In the genomic region with DNA sequence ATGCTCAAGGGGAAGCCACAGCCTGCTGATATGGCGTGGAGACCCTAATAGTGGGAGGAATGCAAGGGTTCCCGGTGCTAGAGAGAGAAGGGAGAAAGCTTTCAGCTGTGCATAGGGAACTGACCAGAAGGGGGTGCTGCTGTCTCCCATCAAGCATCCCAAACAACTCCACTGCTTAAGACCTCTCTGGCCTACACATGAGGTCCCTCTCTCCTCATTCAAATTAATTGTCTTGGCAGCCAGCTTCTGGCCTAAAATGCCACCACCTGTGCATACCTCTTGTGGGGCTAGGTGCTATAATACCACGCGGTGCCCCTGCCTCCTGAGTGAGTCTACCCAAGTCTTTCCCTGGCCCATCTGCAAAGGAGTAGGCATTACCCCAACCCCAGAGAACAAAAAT, we compare ENCODE assay signal across 8 cellular contexts. TPM values are rescaled to one million over a fixed set of nuclear protein-coding genes. Genes with fewer than 3 reads are reported as not detected.
DNase-seq lines count a peak whose midpoint lies in the region; ATAC-seq and TF ChIP-seq lines count a peak whose summit lies in the region.

No MANE protein-coding gene starts in this region.

- H3K27ac Mint-ChIP-seq in activated CD8-positive, alpha-beta memory T cell treated with anti-CD3 and anti-CD28 coated beads, Interleukin-2, amount 10 ng/mL, durations not matched to agents 7 days and 5 days, result no peak overlapping the region
- H3K27ac Mint-ChIP-seq in naive thymus-derived CD8-positive, alpha-beta T cell, result peak overlapping the region in 1 of 10 donors; percentile 46

- WGBS in thyroid gland, 2 donors, result 38 to 50% methylated on average over 4 of the region's 4 CpGs

- TF ChIP-seq POLR2A in erythroblast (IDR thresholded peaks at IDR 0.05; ENCODE audit: low read length), result no peak
- TF ChIP-seq POLR2A in thyroid gland (IDR thresholded peaks at IDR 0.05), result no peak

- peak overlapping the region; percentile 62 to 90 (median 79); a peak in 21 of 22 replicates for H3K4me2 ChIP-seq in BLaER1 treated with 17β-estradiol and CSF1 and Interleukin-3, amounts not matched to agents 10 nM and 100 nM

- H3K27me3 Mint-ChIP-seq in activated CD8-positive, alpha-beta memory T cell treated with anti-CD3 and anti-CD28 coated beads, Interleukin-2, amount 10 ng/mL, durations not matched to agents 7 days and 5 days, result peaks cover 4% of the 10 kb centered on the region
- H3K27me3 Mint-ChIP-seq in naive thymus-derived CD8-positive, alpha-beta T cell, result no peaks in the 10 kb centered on the region

- peak overlapping the region in 2 of 10 experiments; percentile 43 to 54; a peak in 1 of 20 replicates for H3K4me3 ChIP-seq in BLaER1 treated with 17β-estradiol and CSF1 and Interleukin-3, amounts not matched to agents 10 nM and 100 nM
- no peak overlapping the region for H3K4me3 ChIP-seq in thyroid gland (replicated peaks in 1 of 3)

- DNase-seq in NCI-H69 (lab: John Stamatoyannopoulos, UW) (peak; percentile 74), erythroblast (lab: John Stamatoyannopoulos, UW) (peak; percentile 82 to 88), thyroid gland (peak; percentile 57 to 59)
- DNase-seq in activated CD8-positive, alpha-beta memory T cell treated with anti-CD3 and anti-CD28 coated beads, Interleukin-2, amount 10 ng/mL, durations not matched to agents 7 days and 5 days, result peak; percentile 75
- peak; percentile 31 to 77 (median 56) for DNase-seq in naive thymus-derived CD8-positive, alpha-beta T cell

- POLR2A ChIA-PET in naive thymus-derived CD8-positive, alpha-beta T cell (lab: Charles Lee), result interaction anchor here (0.6 to 2.8 kb wide), 2 partner anchors 10 to 15 kb away, joined by 3 to 12 read pairs; a partner anchor contains a TSS

- peaks cover 1% of the 10 kb centered on the region for H3K36me3 Mint-ChIP-seq in activated CD8-positive, alpha-beta memory T cell treated with anti-CD3 and anti-CD28 coated beads, Interleukin-2, amount 10 ng/mL, durations not matched to agents 7 days and 5 days
- peaks cover 0 to 12% (median 0%) of the 10 kb centered on the region in 3 donors for H3K36me3 Mint-ChIP-seq in naive thymus-derived CD8-positive, alpha-beta T cell

- peak overlapping the region in 6 of 11 experiments; percentile 8 to 54 (median 17); a peak in 5 of 22 replicates for H3K9ac ChIP-seq in BLaER1 treated with 17β-estradiol and CSF1 and Interleukin-3, amounts not matched to agents 10 nM and 100 nM

- H3K9me3 ChIP-seq in BLaER1 treated with 17β-estradiol and CSF1 and Interleukin-3, amounts not matched to agents 10 nM and 100 nM (replicated peaks in 1 of 11), result no peaks in the 10 kb centered on the region
- no peaks in the 10 kb centered on the region for H3K9me3 ChIP-seq in thyroid gland

- no peaks in the 10 kb centered on the region for H3K27me3 ChIP-seq in BLaER1 treated with 17β-estradiol and CSF1 and Interleukin-3, amounts not matched to agents 10 nM and 100 nM
- H3K27me3 ChIP-seq in thyroid gland, result no peaks in the 10 kb centered on the region

- ATAC-seq in GM21619 (IDR thresholded peaks at IDR 0.05; ENCODE audit: unreplicated experiment), result peak; percentile 55
- peak; percentile 72 for ATAC-seq in activated CD8-positive, alpha-beta memory T cell treated with anti-CD3 and anti-CD28 coated beads, Interleukin-2, amount 10 ng/mL, durations not matched to agents 7 days and 5 days
- ATAC-seq in naive thymus-derived CD8-positive, alpha-beta T cell, result peak; percentile 67 to 75
- ATAC-seq in HG03045 (IDR thresholded peaks at IDR 0.05; ENCODE audit: unreplicated experiment), result no peak

- CTCF ChIA-PET in activated CD8-positive, alpha-beta memory T cell treated with anti-CD3 and anti-CD28 coated beads, Interleukin-2, amount 10 ng/mL, durations not matched to agents 7 days and 5 days (lab: Charles Lee), result interaction anchor here (0.8 to 9.0 kb wide), 22 partner anchors 8 to 329 kb away, joined by 3 to 80 read pairs (median 4); a partner anchor contains a TSS

- H3K9me3 Mint-ChIP-seq in activated CD8-positive, alpha-beta memory T cell treated with anti-CD3 and anti-CD28 coated beads, Interleukin-2, amount 10 ng/mL, durations not matched to agents 7 days and 5 days (ENCODE audit: low read depth), result no peaks in the 10 kb centered on the region
- H3K9me3 Mint-ChIP-seq in naive thymus-derived CD8-positive, alpha-beta T cell, result no peaks in the 10 kb centered on the region

- H3K4me1 Mint-ChIP-seq in activated CD8-positive, alpha-beta memory T cell treated with anti-CD3 and anti-CD28 coated beads, Interleukin-2, amount 10 ng/mL, durations not matched to agents 7 days and 5 days, result peaks cover 7% of the 10 kb centered on the region
- H3K4me1 Mint-ChIP-seq in naive thymus-derived CD8-positive, alpha-beta T cell, result peaks cover 7 to 15% (median 14%) of the 10 kb centered on the region in 4 donors

- peaks cover 0 to 94% (median 71%) of the 10 kb centered on the region in 11 experiments; a peak in 19 of 22 replicates for H4K20me1 ChIP-seq in BLaER1 treated with 17β-estradiol and CSF1 and Interleukin-3, amounts not matched to agents 10 nM and 100 nM

- peaks cover 56 to 78% (median 63%) of the 10 kb centered on the region in 11 experiments for H3K36me3 ChIP-seq in BLaER1 treated with 17β-estradiol and CSF1 and Interleukin-3, amounts not matched to agents 10 nM and 100 nM
- no peaks in the 10 kb centered on the region for H3K36me3 ChIP-seq in thyroid gland

- H3K4me3 Mint-ChIP-seq in activated CD8-positive, alpha-beta memory T cell treated with anti-CD3 and anti-CD28 coated beads, Interleukin-2, amount 10 ng/mL, durations not matched to agents 7 days and 5 days, result no peak overlapping the region
- peak overlapping the region in 5 of 10 donors; percentile 10 to 81 (median 46) for H3K4me3 Mint-ChIP-seq in naive thymus-derived CD8-positive, alpha-beta T cell

- peak in 4 of 6 experiments; percentile 40 to 69 (median 52) for TF ChIP-seq CTCF in thyroid gland (IDR thresholded peaks at IDR 0.05)

- peaks cover 21 to 56% (median 38%) of the 10 kb centered on the region in 10 experiments for H3K4me1 ChIP-seq in BLaER1 treated with 17β-estradiol and CSF1 and Interleukin-3, amounts not matched to agents 10 nM and 100 nM
- H3K4me1 ChIP-seq in thyroid gland, result peaks cover 6 to 21% of the 10 kb centered on the region in 2 donors

- intact Hi-C loops in thyroid gland (cut with DNase I), result no loop called here

- peak overlapping the region in 1 of 11 experiments; percentile 29; a peak in 2 of 22 replicates for H3K27ac ChIP-seq in BLaER1 treated with 17β-estradiol and CSF1 and Interleukin-3, amounts not matched to agents 10 nM and 100 nM
- no peak overlapping the region for H3K27ac ChIP-seq in thyroid gland

RNA-seq across cellular contexts. Expression of a gene that starts 14.5 kb away (rescaled TPM):
- total RNA-seq in activated CD8-positive, alpha-beta memory T cell treated with anti-CD3 and anti-CD28 coated beads, Interleukin-2, amount 10 ng/mL, durations not matched to agents 7 days and 5 days, result 10 to 100 TPM; 32.5 to 37.0 TPM
- 10 to 100 TPM; 19.5 to 19.6 TPM for total RNA-seq in naive thymus-derived CD8-positive, alpha-beta T cell
- polyA plus RNA-seq in naive thymus-derived CD8-positive, alpha-beta T cell, result 10 to 100 TPM; 17.6 to 32.4 (median 22.2) TPM
- total RNA-seq in thyroid gland, result 10 to 100 TPM; 11.6 to 17.0 (median 16.3) TPM

RNA-seq across cellular contexts. Expression of a gene that starts 20.6 kb away (rescaled TPM):
- not detected for total RNA-seq in activated CD8-positive, alpha-beta memory T cell treated with anti-CD3 and anti-CD28 coated beads, Interleukin-2, amount 10 ng/mL, durations not matched to agents 7 days and 5 days
- not detected for total RNA-seq in naive thymus-derived CD8-positive, alpha-beta T cell
- polyA plus RNA-seq in naive thymus-derived CD8-positive, alpha-beta T cell, result under 1 TPM in 2 of 3 donors, not detected in 1; 0.05 to 0.07 TPM
- total RNA-seq in thyroid gland, result 10 to 100 TPM in 2 of 4 donors, 1 to 10 TPM in 2; 7.3 to 19.4 (median 13.1) TPM

RNA-seq across cellular contexts. Expression of a gene that starts 28.1 kb away (rescaled TPM):
- under 1 TPM in 1 of 2 experiments, not detected in 1; 0.18 TPM for total RNA-seq in activated CD8-positive, alpha-beta memory T cell treated with anti-CD3 and anti-CD28 coated beads, Interleukin-2, amount 10 ng/mL, durations not matched to agents 7 days and 5 days
- total RNA-seq in naive thymus-derived CD8-positive, alpha-beta T cell, result under 1 TPM in 1 of 2 experiments, not detected in 1; 0.33 TPM
- not detected for polyA plus RNA-seq in naive thymus-derived CD8-positive, alpha-beta T cell
- total RNA-seq in thyroid gland, result 1 to 10 TPM in 3 of 4 donors, under 1 TPM in 1; 0.13 to 2.5 (median 2.0) TPM

RNA-seq across cellular contexts. Expression of a gene that starts 33.4 kb away (rescaled TPM):
- total RNA-seq in activated CD8-positive, alpha-beta memory T cell treated with anti-CD3 and anti-CD28 coated beads, Interleukin-2, amount 10 ng/mL, durations not matched to agents 7 days and 5 days, result 10 to 100 TPM; 76.5 to 76.8 TPM
- total RNA-seq in naive thymus-derived CD8-positive, alpha-beta T cell, result 10 to 100 TPM; 45.8 to 48.6 TPM
- 1 to 10 TPM; 1.0 to 1.7 (median 1.4) TPM for polyA plus RNA-seq in naive thymus-derived CD8-positive, alpha-beta T cell
- 10 to 100 TPM; 64.8 to 94.9 (median 80.8) TPM for total RNA-seq in thyroid gland

RNA-seq across cellular contexts. Expression of a gene that starts 40.7 kb away (rescaled TPM):
- not detected for total RNA-seq in activated CD8-positive, alpha-beta memory T cell treated with anti-CD3 and anti-CD28 coated beads, Interleukin-2, amount 10 ng/mL, durations not matched to agents 7 days and 5 days
- under 1 TPM; 0.22 to 0.62 TPM for total RNA-seq in naive thymus-derived CD8-positive, alpha-beta T cell
- not detected for polyA plus RNA-seq in naive thymus-derived CD8-positive, alpha-beta T cell
- 1 to 10 TPM; 2.6 to 9.1 (median 5.0) TPM for total RNA-seq in thyroid gland

Comparison
In these comparisons a context has a peak if more than half of its experiments do, and no peak if none do; other contexts are left out.
1. RNA of a gene that starts 20.6 kb away (total RNA-seq): 7.3 to 19.4 TPM in thyroid gland; not detected in activated CD8-positive, alpha-beta memory T cell treated with anti-CD3 and anti-CD28 coated beads, Interleukin-2, amount 10 ng/mL, durations not matched to agents 7 days and 5 days and not detected in naive thymus-derived CD8-positive, alpha-beta T cell; every median in the first group is over 4 times any median in the second.
2. Peak in every context shown above with its lines, with median percentiles within 50 percentile points of each other: DNase-seq.